Comparison of ENCODE assay signal across 23 cellular contexts in the genomic region with DNA sequence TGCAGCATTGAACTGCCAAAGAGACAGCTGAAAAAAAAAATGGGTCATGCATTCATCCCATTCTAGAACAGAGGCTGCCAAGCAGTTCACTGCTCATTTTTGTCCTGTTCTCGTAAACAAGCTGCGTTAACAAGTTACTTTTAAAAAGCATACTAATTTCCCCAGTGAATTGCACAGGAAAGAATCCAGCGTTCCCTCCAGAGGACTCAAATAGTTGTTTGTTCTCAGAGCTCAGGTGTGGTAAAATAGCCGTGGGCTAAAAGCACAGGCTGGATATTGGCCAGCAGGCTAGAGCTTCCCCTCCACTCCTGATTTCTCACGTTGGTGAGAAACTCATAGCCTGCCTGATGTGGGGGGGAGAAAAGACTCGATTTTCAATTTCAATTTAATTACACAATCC.
DNase-seq lines count a peak whose midpoint lies in the region; ATAC-seq and TF ChIP-seq lines count a peak whose summit lies in the region.
"Had no signal": no experiment of that assay in that cellular context is flagged by ENCODE, and none has a peak within 500 bp of the region (broad histone marks: within the 10 kb centered on the region; RNA-seq: fewer than 3 reads in every experiment).

No MANE protein-coding gene starts in this region.

- BruUV-seq in MCF 10A (replicated peaks; lab: Mats Ljungman, UMichigan): no TSS peak

- ATAC-seq in left lung: peak; percentile 58
- ATAC-seq in upper lobe of left lung (ENCODE audit: low FRiP score in 2 of 2): no peak
- no peak for ATAC-seq in left colon
- ATAC-seq: activated T-cell treated with anti-CD3 and anti-CD28 coated beads, Interleukin-2, amount 50 U/mL, for 72 hours; stimulated activated memory B cell treated with anti-CD40 and anti-IgM and Interleukin-4, amounts not matched to agents 10 μg/mL and 1 μg/mL and 100 μg/mL, for 72 hours; T-helper 17 cell had no signal

- TF ChIP-seq CTCF in MCF 10A (IDR thresholded peaks at IDR 0.05; ENCODE audit: unreplicated experiment) (no peak), left lung (IDR thresholded peaks at IDR 0.05) (no peak), upper lobe of left lung (IDR thresholded peaks at IDR 0.05) (no peak)

- H3K27ac ChIP-seq in left lung (no peak overlapping the region), temporal lobe (ENCODE audit: low read depth, low read length) (peak overlapping the region; percentile 30), upper lobe of left lung (peak overlapping the region in 1 of 4 donors; percentile 43)
- H3K27ac ChIP-seq: suprapubic skin had no signal

- TF ChIP-seq EP300 in upper lobe of left lung (IDR thresholded peaks at IDR 0.05): no peak

- no peak for TF ChIP-seq POLR2A in upper lobe of left lung (IDR thresholded peaks at IDR 0.05)

- H3K4me3 ChIP-seq in left lung (no peak overlapping the region), upper lobe of left lung (no peak overlapping the region)
- H3K4me3 ChIP-seq: breast epithelium, suprapubic skin had no signal

- H3K27me3 Mint-ChIP-seq in MCF 10A (ENCODE audit: insufficient read depth, unreplicated experiment): no peaks in the 10 kb centered on the region
- H3K27me3 Mint-ChIP-seq: activated CD4-positive, alpha-beta T cell treated with anti-CD3 and anti-CD28 coated beads, Interleukin-2, amount 10 ng/mL, durations not matched to agents 7 days and 5 days; activated naive CD4-positive, alpha-beta T cell treated with anti-CD3 and anti-CD28 coated beads, Interleukin-2, amount 10 ng/mL, durations not matched to agents 7 days and 5 days; memory B cell; stimulated activated memory B cell treated with anti-CD40 and anti-IgM and Interleukin-4, amounts not matched to agents 10 μg/mL and 1 μg/mL and 100 μg/mL, for 72 hours; T-helper 17 cell had no signal

- H3K4me1 ChIP-seq in left lung: no peaks in the 10 kb centered on the region
- H3K4me1 ChIP-seq in upper lobe of left lung: peaks cover 0 to 14% (median 0%) of the 10 kb centered on the region in 4 donors

- no peaks in the 10 kb centered on the region for H3K27me3 ChIP-seq in left lung
- H3K27me3 ChIP-seq in upper lobe of left lung: no peaks in the 10 kb centered on the region
- H3K27me3 ChIP-seq: breast epithelium, suprapubic skin had no signal

- CTCF ChIA-PET in MCF 10A (lab: Yijun Ruan, JAX): interaction anchor here (0.7 kb wide), 1 partner anchor 19 kb away, joined by 4 read pairs; no protein-coding TSS in a partner anchor

- intact Hi-C loops in MCF 10A (cut with micrococcal nuclease): loop anchor here (1.0 kb wide), 1 partner anchor 8 kb away; no protein-coding TSS in a partner anchor
- intact Hi-C loops in left lung (cut with DNase I): no loop called here
- intact Hi-C loops in left colon (cut with DNase I, micrococcal nuclease): no loop called here

- peaks cover 5% of the 10 kb centered on the region for H3K9me3 Mint-ChIP-seq in MCF 10A (ENCODE audit: unreplicated experiment)
- H3K9me3 Mint-ChIP-seq: activated CD4-positive, alpha-beta T cell treated with anti-CD3 and anti-CD28 coated beads, Interleukin-2, amount 10 ng/mL, durations not matched to agents 7 days and 5 days; activated naive CD4-positive, alpha-beta T cell treated with anti-CD3 and anti-CD28 coated beads, Interleukin-2, amount 10 ng/mL, durations not matched to agents 7 days and 5 days; memory B cell had no signal

- H3K9me3 ChIP-seq in left lung (no peaks in the 10 kb centered on the region), upper lobe of left lung (no peaks in the 10 kb centered on the region)
- H3K9me3 ChIP-seq: breast epithelium, suprapubic skin had no signal

- no peak overlapping the region for H3K27ac Mint-ChIP-seq in MCF 10A (ENCODE audit: low read depth, unreplicated experiment)
- H3K27ac Mint-ChIP-seq: activated CD4-positive, alpha-beta T cell treated with anti-CD3 and anti-CD28 coated beads, Interleukin-2, amount 10 ng/mL, durations not matched to agents 7 days and 5 days; activated naive CD4-positive, alpha-beta T cell treated with anti-CD3 and anti-CD28 coated beads, Interleukin-2, amount 10 ng/mL, durations not matched to agents 7 days and 5 days; activated T-cell treated with anti-CD3 and anti-CD28 coated beads, Interleukin-2, amount 50 U/mL, for 72 hours; memory B cell; stimulated activated memory B cell treated with anti-CD40 and anti-IgM and Interleukin-4, amounts not matched to agents 10 μg/mL and 1 μg/mL and 100 μg/mL, for 72 hours; T-helper 17 cell had no signal

- H3K4me3 Mint-ChIP-seq in MCF 10A (ENCODE audit: unreplicated experiment): no peak overlapping the region
- H3K4me3 Mint-ChIP-seq: activated CD4-positive, alpha-beta T cell treated with anti-CD3 and anti-CD28 coated beads, Interleukin-2, amount 10 ng/mL, durations not matched to agents 7 days and 5 days; activated naive CD4-positive, alpha-beta T cell treated with anti-CD3 and anti-CD28 coated beads, Interleukin-2, amount 10 ng/mL, durations not matched to agents 7 days and 5 days; activated T-cell treated with anti-CD3 and anti-CD28 coated beads, Interleukin-2, amount 50 U/mL, for 72 hours; memory B cell; stimulated activated memory B cell treated with anti-CD40 and anti-IgM and Interleukin-4, amounts not matched to agents 10 μg/mL and 1 μg/mL and 100 μg/mL, for 72 hours; T-helper 17 cell had no signal

- POLR2A ChIA-PET in MCF 10A (lab: Yijun Ruan, JAX): interaction anchor here (0.6 to 1.3 kb wide), 5 partner anchors 8 to 162 kb away, joined by 3 to 4 read pairs (median 3); no protein-coding TSS in a partner anchor

- H3K4me1 Mint-ChIP-seq in MCF 10A (ENCODE audit: insufficient read depth, unreplicated experiment): peaks cover 6% of the 10 kb centered on the region
- H3K4me1 Mint-ChIP-seq: activated CD4-positive, alpha-beta T cell treated with anti-CD3 and anti-CD28 coated beads, Interleukin-2, amount 10 ng/mL, durations not matched to agents 7 days and 5 days; activated naive CD4-positive, alpha-beta T cell treated with anti-CD3 and anti-CD28 coated beads, Interleukin-2, amount 10 ng/mL, durations not matched to agents 7 days and 5 days; memory B cell; stimulated activated memory B cell treated with anti-CD40 and anti-IgM and Interleukin-4, amounts not matched to agents 10 μg/mL and 1 μg/mL and 100 μg/mL, for 72 hours; T-helper 17 cell had no signal

- no peaks in the 10 kb centered on the region for H3K36me3 Mint-ChIP-seq in MCF 10A (ENCODE audit: insufficient read depth, unreplicated experiment)
- H3K36me3 Mint-ChIP-seq: activated naive CD4-positive, alpha-beta T cell treated with anti-CD3 and anti-CD28 coated beads, Interleukin-2, amount 10 ng/mL, durations not matched to agents 7 days and 5 days; memory B cell; stimulated activated memory B cell treated with anti-CD40 and anti-IgM and Interleukin-4, amounts not matched to agents 10 μg/mL and 1 μg/mL and 100 μg/mL, for 72 hours had no signal

- DNase-seq in NCI-H1105 treated with DMSO at 0.1 percent for 48 hours (lab: John Stamatoyannopoulos, UW) (peak; percentile 47), MCF 10A (ENCODE audit: unreplicated experiment) (peak; percentile 14), left lung (no peak), upper lobe of left lung (no peak), left colon (no peak)
- DNase-seq in activated CD4-positive, CD25-positive, alpha-beta regulatory T cell treated with anti-CD3 and anti-CD28 coated beads, Interleukin-2, amount 50 U/mL, for 72 hours: no peak
- DNase-seq: activated CD4-positive, alpha-beta T cell treated with anti-CD3 and anti-CD28 coated beads, Interleukin-2, amount 10 ng/mL, durations not matched to agents 7 days and 5 days; activated naive CD4-positive, alpha-beta T cell treated with anti-CD3 and anti-CD28 coated beads, Interleukin-2, amount 10 ng/mL, durations not matched to agents 7 days and 5 days; activated T-cell treated with anti-CD3 and anti-CD28 coated beads, Interleukin-2, amount 50 U/mL, for 72 hours; amniotic stem cell; cortex of kidney; HCEC 1CT; NCI-H1092; NCI-H526; RPMI8226; small intestine; stimulated activated CD4-positive, alpha-beta T cell treated with anti-CD3 and anti-CD28 coated beads, Interleukin-1b, Interleukin-23, amount 100 ng/mL, for 48 hours; T-helper 17 cell had no signal

- H3K36me3 ChIP-seq in left lung (no peaks in the 10 kb centered on the region), upper lobe of left lung (no peaks in the 10 kb centered on the region)
- H3K36me3 ChIP-seq: breast epithelium, suprapubic skin had no signal

- 31 to 37% methylated on average over 6 of the region's 6 CpGs for WGBS in upper lobe of left lung, 2 donors

Comparison
In these comparisons a context has a peak if more than half of its experiments do, and no peak if none do; other contexts are left out.
1. DNase-seq: peak in NCI-H1105 treated with DMSO at 0.1 percent for 48 hours (single experiment) and MCF 10A (single experiment); none in left lung (0 of 2), upper lobe of left lung (0 of 2), left colon (0 of 2) and activated CD4-positive, CD25-positive, alpha-beta regulatory T cell treated with anti-CD3 and anti-CD28 coated beads, Interleukin-2, amount 50 U/mL, for 72 hours (single experiment).